Comparison of ENCODE assay signal across 19 cellular contexts in the genomic region with DNA sequence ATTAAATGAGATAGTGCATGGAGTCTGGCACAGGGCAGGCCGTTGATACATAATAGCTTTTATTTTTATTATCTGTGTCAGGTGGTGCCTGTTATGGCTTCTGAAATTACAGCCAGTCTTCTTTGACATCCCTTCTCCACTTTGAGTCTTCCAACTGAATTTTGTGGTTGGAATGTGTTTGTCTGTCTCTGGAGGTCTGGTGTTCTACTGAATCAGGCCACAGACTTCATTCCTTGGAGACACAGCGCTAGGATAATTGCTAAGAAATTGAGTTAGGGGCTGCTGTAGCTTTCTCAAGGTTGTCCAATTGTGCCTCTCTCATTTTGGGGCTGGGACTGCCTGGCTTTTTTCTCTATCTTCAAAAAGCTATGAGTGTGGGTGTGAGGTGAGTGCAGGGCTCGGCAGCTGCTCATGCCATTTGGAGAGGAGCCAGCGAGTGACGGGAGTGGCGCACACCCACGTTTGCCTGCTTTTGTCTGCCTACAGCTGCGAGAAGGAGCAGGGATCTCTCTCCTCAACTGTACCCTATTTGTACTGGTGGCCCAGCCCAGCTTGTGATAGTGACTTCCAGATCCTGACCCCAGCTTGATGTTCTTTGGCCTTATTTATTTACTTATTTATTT. TPM values are rescaled to one million over a fixed set of nuclear protein-coding genes. Genes with fewer than 3 reads are reported as not detected.
DNase-seq lines count a peak whose midpoint lies in the region; ATAC-seq and TF ChIP-seq lines count a peak whose summit lies in the region.
"Had no signal": no experiment of that assay in that cellular context is flagged by ENCODE, and none has a peak within 500 bp of the region (broad histone marks: within the 10 kb centered on the region; RNA-seq: fewer than 3 reads in every experiment).

No MANE protein-coding gene starts in this region.

- no peak for TF ChIP-seq CTCF in CD8-positive, alpha-beta T cell (IDR thresholded peaks at IDR 0.05)

- intact Hi-C loops in CD8-positive, alpha-beta T cell (cut with DNase I, micrococcal nuclease): no loop called here
- intact Hi-C loops in left cardiac atrium (cut with DNase I): no loop called here

- H3K4me3 Mint-ChIP-seq in CD8-positive, alpha-beta T cell: no peak overlapping the region
- H3K4me3 Mint-ChIP-seq: activated naive CD8-positive, alpha-beta T cell treated with anti-CD3 and anti-CD28 coated beads, Interleukin-2, amount 50 U/mL, for 24 hours; activated T-cell treated with anti-CD3 and anti-CD28 coated beads, Interleukin-2, amount 50 U/mL, for 4 hours; mesothelial cell of epicardium had no signal

- no peaks in the 10 kb centered on the region for H3K27me3 ChIP-seq in CD8-positive, alpha-beta T cell (ENCODE audit: insufficient read depth, low read length)

- in situ Hi-C loops in KBM-7 (cut with MboI; ENCODE audit: low pct_unique_long_range_greater_than_20kb, low sequenced_read_pairs): no loop called here

- no peaks in the 10 kb centered on the region for H3K36me3 ChIP-seq in CD8-positive, alpha-beta T cell (ENCODE audit: insufficient read depth, low read length)

- CTCF ChIA-PET in CD8-positive, alpha-beta T cell (lab: Charles Lee): no interaction called here

- H3K9me3 ChIP-seq in CD8-positive, alpha-beta T cell (ENCODE audit: low read length): no peaks in the 10 kb centered on the region

- H3K27me3 Mint-ChIP-seq in CD8-positive, alpha-beta T cell (ENCODE audit: low read depth): peaks cover 16% of the 10 kb centered on the region

- no peaks in the 10 kb centered on the region for H3K36me3 Mint-ChIP-seq in CD8-positive, alpha-beta T cell
- H3K36me3 Mint-ChIP-seq: mesothelial cell of epicardium had no signal

- no peak overlapping the region for H3K27ac Mint-ChIP-seq in CD8-positive, alpha-beta T cell
- H3K27ac Mint-ChIP-seq: activated naive CD8-positive, alpha-beta T cell treated with anti-CD3 and anti-CD28 coated beads, Interleukin-2, amount 50 U/mL, for 24 hours; mesothelial cell of epicardium had no signal

- H3K4me1 Mint-ChIP-seq in CD8-positive, alpha-beta T cell (ENCODE audit: low read depth): no peaks in the 10 kb centered on the region
- H3K4me1 Mint-ChIP-seq: activated naive CD8-positive, alpha-beta T cell treated with anti-CD3 and anti-CD28 coated beads, Interleukin-2, amount 50 U/mL, for 24 hours had no signal

- no peak for ATAC-seq in CD8-positive, alpha-beta T cell
- ATAC-seq in left cardiac atrium: no peak
- ATAC-seq: activated naive CD8-positive, alpha-beta T cell treated with anti-CD3 and anti-CD28 coated beads, Interleukin-2, amount 50 U/mL, for 24 hours; activated T-cell treated with anti-CD3 and anti-CD28 coated beads, Interleukin-2, amount 50 U/mL, for 4 hours; GM12878 had no signal

- peak; percentile 1 for DNase-seq in DMS 273 treated with DMSO at 0.1 percent for 48 hours (lab: John Stamatoyannopoulos, UW)
- DNase-seq in NCI-H2029 (lab: John Stamatoyannopoulos, UW): peak; percentile 83
- DNase-seq in SK-N-DZ (ENCODE audit: low spot score): peak; percentile 99
- DNase-seq in myocyte (ENCODE audit: low read depth): peak; percentile 46
- no peak for DNase-seq in CD8-positive, alpha-beta T cell
- DNase-seq in left cardiac atrium: no peak
- DNase-seq in NCI-H526 treated with DMSO at 0.1 percent for 48 hours (lab: John Stamatoyannopoulos, UW): no peak
- DNase-seq in KBM-7: no peak
- DNase-seq: activated CD4-positive, alpha-beta T cell treated with anti-CD3 and anti-CD28 coated beads for 48 hours; activated naive CD8-positive, alpha-beta T cell treated with anti-CD3 and anti-CD28 coated beads, Interleukin-2, amount 50 U/mL, for 24 hours; activated T-cell treated with anti-CD3 and anti-CD28 coated beads, Interleukin-2, amount 50 U/mL, for 4 hours; EL; Kasumi-1; NCI-H524 treated with DMSO at 0.1 percent for 48 hours; T-helper 2 cell had no signal

- H3K9me3 Mint-ChIP-seq in CD8-positive, alpha-beta T cell: peaks cover 3% of the 10 kb centered on the region

- H3K4me1 ChIP-seq in CD8-positive, alpha-beta T cell (ENCODE audit: insufficient read depth, low read length): no peaks in the 10 kb centered on the region

- POLR2A ChIA-PET in CD8-positive, alpha-beta T cell (lab: Charles Lee): no interaction called here

- H3K27ac ChIP-seq in CD8-positive, alpha-beta T cell (ENCODE audit: low read depth, low read length): no peak overlapping the region

- no peak overlapping the region for H3K4me3 ChIP-seq in CD8-positive, alpha-beta T cell (ENCODE audit: low read depth, low read length)
- H3K4me3 ChIP-seq: GM12878 had no signal

RNA-seq across cellular contexts. Expression of a gene that starts 49.8 kb away (rescaled TPM):
- 16.0 and 18.5 TPM in 2 replicates for polyA plus RNA-seq in SK-N-DZ (2014; cell fraction: cytosol; rRNA removed)
- polyA plus RNA-seq in SK-N-DZ (2014; cell fraction: nucleus; rRNA removed): 29.7 and 45.9 TPM in 2 replicates
- total RNA-seq in myocyte (not detected in 2 replicates), left cardiac atrium (1 to 10 TPM; 4.4 to 5.2 TPM)
- not detected for polyA plus RNA-seq in myocyte (2012)
- not detected for total RNA-seq in CD8-positive, alpha-beta T cell
- total RNA-seq: GM12878, RPMI7951 had no signal
- polyA plus RNA-seq: keratinocyte had no signal

Comparison
In these comparisons a context has a peak if more than half of its experiments do, and no peak if none do; other contexts are left out.
1. DNase-seq: peak in DMS 273 treated with DMSO at 0.1 percent for 48 hours (single experiment), NCI-H2029 (single experiment), SK-N-DZ (single experiment) and myocyte (single experiment); none in CD8-positive, alpha-beta T cell (0 of 7), left cardiac atrium (single experiment), NCI-H526 treated with DMSO at 0.1 percent for 48 hours (single experiment) and KBM-7 (single experiment).